In genomic region chr17:79994602-79995001, GRCh38 we compare ENCODE assay signal across 1 cellular context.
TF ChIP-seq lines count a peak whose summit lies in the region.

No MANE protein-coding gene starts in this region.

TF ChIP-seq in HepG2, 621 proteins besides CTCF, POLR2A, EP300 and RAD21 (continued from another document):
- TF ChIP-seq ZNF558 (CRISPR knock-in tag; IDR thresholded peaks at IDR 0.05; ENCODE audit: borderline replicate concordance) (no peak), FOXA3 (CRISPR knock-in tag; IDR thresholded peaks at IDR 0.05) (peak; percentile 43; the same call in 1 of the 2 replicates), ZNF121 (CRISPR knock-in tag; IDR thresholded peaks at IDR 0.05) (no peak), HNRNPUL1 (IDR thresholded peaks at IDR 0.05; ENCODE audit: low read depth, low read length) (no peak), ZNF567 (CRISPR knock-in tag; IDR thresholded peaks at IDR 0.05; ENCODE audit: borderline replicate concordance) (no peak), CAMTA2 (CRISPR knock-in tag; IDR thresholded peaks at IDR 0.05; ENCODE audit: borderline replicate concordance) (no peak), PHF20 (CRISPR knock-in tag; IDR thresholded peaks at IDR 0.05) (no peak), SNAPC2 (CRISPR knock-in tag; IDR thresholded peaks at IDR 0.05) (no peak), PATZ1 (CRISPR knock-in tag; IDR thresholded peaks at IDR 0.05) (0 out of 2 replicates have a peak, but pooled peaks have one; percentile 9), ZNF7 (CRISPR knock-in tag; IDR thresholded peaks at IDR 0.05) (no peak), ZBTB21 (CRISPR knock-in tag; IDR thresholded peaks at IDR 0.05) (no peak), SIX1 (CRISPR knock-in tag; IDR thresholded peaks at IDR 0.05; ENCODE audit: borderline replicate concordance) (no peak), PITX1 (CRISPR knock-in tag; IDR thresholded peaks at IDR 0.05) (no peak), PRDM10 (CRISPR knock-in tag; IDR thresholded peaks at IDR 0.05; ENCODE audit: low read depth) (no peak), SALL1 (CRISPR knock-in tag; IDR thresholded peaks at IDR 0.05) (peak; percentile 39; the same call in 1 of the 2 replicates)
